ENCODE assay signal across 9 cellular contexts in genomic region chr7:69254643-69255042, GRCh38.
"Had no signal": no experiment of that assay in that cellular context is flagged by ENCODE, and none has a peak within 500 bp of the region (broad histone marks: within the 10 kb centered on the region; RNA-seq: fewer than 3 reads in every experiment).

No MANE protein-coding gene starts in this region.

- H3K27ac ChIP-seq: GM23248, KMS-11 had no signal

- ATAC-seq: HCT116 had no signal

- H3K27ac Mint-ChIP-seq: HFFc6, IgD-negative memory B cell had no signal

- H3K9ac ChIP-seq: GM23248, KMS-11 had no signal

- H3K9me3 ChIP-seq: HAP-1 had no signal

- H3K36me3 ChIP-seq: HAP-1 had no signal

- H3K4me1 ChIP-seq: HAP-1 had no signal

- H3K4me3 ChIP-seq: GM23248, HAP-1 had no signal

- H3K4me2 ChIP-seq: KMS-11 had no signal

- H2AFZ ChIP-seq: GM23248 had no signal

- FAIRE-seq: HTR-8/SVneo had no signal

- DNase-seq: GM23248, GOT3, HFFc6, KBM-7 had no signal

- H3K4me3 Mint-ChIP-seq: HFFc6, IgD-negative memory B cell had no signal
